11 cellular contexts compared by ENCODE assay signal in genomic region chr6:155417454-155417853, GRCh38. TPM values are rescaled to one million over a fixed set of nuclear protein-coding genes. Genes with fewer than 3 reads are reported as not detected.
DNase-seq lines count a peak whose midpoint lies in the region; ATAC-seq and TF ChIP-seq lines count a peak whose summit lies in the region.
"Had no signal": no experiment of that assay in that cellular context is flagged by ENCODE, and none has a peak within 500 bp of the region (broad histone marks: within the 10 kb centered on the region; RNA-seq: fewer than 3 reads in every experiment).

No MANE protein-coding gene starts in this region.

- peaks cover 4% of the 10 kb centered on the region for H3K36me3 Mint-ChIP-seq in activated CD8-positive, alpha-beta memory T cell treated with anti-CD3 and anti-CD28 coated beads, Interleukin-2, amount 10 ng/mL, durations not matched to agents 7 days and 5 days
- no peaks in the 10 kb centered on the region for H3K36me3 Mint-ChIP-seq in chondrocyte (ENCODE audit: low read depth)

- no peak overlapping the region for H3K4me3 Mint-ChIP-seq in activated CD8-positive, alpha-beta memory T cell treated with anti-CD3 and anti-CD28 coated beads, Interleukin-2, amount 10 ng/mL, durations not matched to agents 7 days and 5 days
- no peak overlapping the region for H3K4me3 Mint-ChIP-seq in chondrocyte (ENCODE audit: unreplicated experiment)

- TF ChIP-seq CTCF in OCI-LY3 (IDR thresholded peaks at IDR 0.05; ENCODE audit: low read depth, low read length) (no peak), chondrocyte (IDR thresholded peaks at IDR 0.05) (no peak)

- no peaks in the 10 kb centered on the region for H3K9me3 ChIP-seq in OCI-LY3 (ENCODE audit: insufficient read depth, low read length)
- H3K9me3 ChIP-seq in stomach smooth muscle (ENCODE audit: control insufficient read depth in 2 of 2, low read length in 2 of 2), result no peaks in the 10 kb centered on the region
- H3K9me3 ChIP-seq: right atrium auricular region had no signal

- no peak overlapping the region; the same call in 1 of the 2 replicates for H2AFZ ChIP-seq in OCI-LY3 (ENCODE audit: low read depth, low read length)

- peaks cover 33% of the 10 kb centered on the region for H3K4me1 Mint-ChIP-seq in activated CD8-positive, alpha-beta memory T cell treated with anti-CD3 and anti-CD28 coated beads, Interleukin-2, amount 10 ng/mL, durations not matched to agents 7 days and 5 days
- H3K4me1 Mint-ChIP-seq in chondrocyte (ENCODE audit: low read depth), result peaks cover 17% of the 10 kb centered on the region

- peak overlapping the region; percentile 70 for H3K4me2 ChIP-seq in OCI-LY3 (ENCODE audit: low read length)

- H3K27ac ChIP-seq in OCI-LY3 (ENCODE audit: low read length), result no peak overlapping the region
- H3K27ac ChIP-seq in stomach smooth muscle (ENCODE audit: low read length), result no peak overlapping the region

- H3K9ac ChIP-seq in OCI-LY3 (ENCODE audit: low read length) (no peak overlapping the region), stomach smooth muscle (ENCODE audit: low read length in 2 of 2) (no peak overlapping the region)

- H3K36me3 ChIP-seq in OCI-LY3 (replicated peaks; ENCODE audit: low read depth, low read length) (no peaks in the 10 kb centered on the region), stomach smooth muscle (ENCODE audit: control insufficient read depth in 2 of 2, insufficient read depth in 2 of 2, low read length in 2 of 2) (no peaks in the 10 kb centered on the region)
- H3K36me3 ChIP-seq: right atrium auricular region had no signal

- H4K20me1 ChIP-seq in OCI-LY3 (ENCODE audit: insufficient read depth, low read length), result no peaks in the 10 kb centered on the region

- no peaks in the 10 kb centered on the region for H3K79me2 ChIP-seq in OCI-LY3 (ENCODE audit: low read length)

- H3K4me3 ChIP-seq in OCI-LY3 (ENCODE audit: low read length) (peak overlapping the region; percentile 47; the same call in 1 of the 2 replicates), stomach smooth muscle (ENCODE audit: low read length in 2 of 2) (peak overlapping the region; percentile 47 to 54)

- H3K27ac Mint-ChIP-seq in activated CD8-positive, alpha-beta memory T cell treated with anti-CD3 and anti-CD28 coated beads, Interleukin-2, amount 10 ng/mL, durations not matched to agents 7 days and 5 days, result peak overlapping the region; percentile 90
- peak overlapping the region; percentile 41 for H3K27ac Mint-ChIP-seq in chondrocyte (ENCODE audit: unreplicated experiment)

- H3K27me3 ChIP-seq in OCI-LY3 (ENCODE audit: low read depth, low read length), result no peaks in the 10 kb centered on the region
- H3K27me3 ChIP-seq in stomach smooth muscle (ENCODE audit: control insufficient read depth in 1 of 2, insufficient read depth in 2 of 2, low read length in 2 of 2), result no peaks in the 10 kb centered on the region
- H3K27me3 ChIP-seq: right atrium auricular region had no signal

- no peaks in the 10 kb centered on the region for H3K27me3 Mint-ChIP-seq in activated CD8-positive, alpha-beta memory T cell treated with anti-CD3 and anti-CD28 coated beads, Interleukin-2, amount 10 ng/mL, durations not matched to agents 7 days and 5 days
- H3K27me3 Mint-ChIP-seq in chondrocyte (ENCODE audit: low read depth), result no peaks in the 10 kb centered on the region

- no peak for DNase-seq in activated CD8-positive, alpha-beta memory T cell treated with anti-CD3 and anti-CD28 coated beads, Interleukin-2, amount 10 ng/mL, durations not matched to agents 7 days and 5 days
- no peak for DNase-seq in activated CD8-positive, alpha-beta memory T cell treated with anti-CD3 and anti-CD28 coated beads for 24 hours
- no peak for DNase-seq in chondrocyte (ENCODE audit: low spot score)
- no peak for DNase-seq in NCI-H2227 treated with DMSO at 0.1 percent for 48 hours (lab: John Stamatoyannopoulos, UW)
- DNase-seq in DMS79 treated with DMSO at 0.1 percent for 48 hours (lab: John Stamatoyannopoulos, UW), result no peak
- DNase-seq: NCI-H2171 treated with DMSO at 0.1 percent for 48 hours had no signal

- H3K4me1 ChIP-seq in OCI-LY3 (ENCODE audit: low read length) (peaks cover 15% of the 10 kb centered on the region), stomach smooth muscle (ENCODE audit: control insufficient read depth, insufficient read depth, low read length) (peaks cover 4% of the 10 kb centered on the region)

- CTCF ChIA-PET in activated CD8-positive, alpha-beta memory T cell treated with anti-CD3 and anti-CD28 coated beads, Interleukin-2, amount 10 ng/mL, durations not matched to agents 7 days and 5 days (lab: Charles Lee), result interaction anchor here (0.8 to 1.8 kb wide), 2 partner anchors 14 to 102 kb away, joined by 3 to 5 read pairs; no protein-coding TSS in a partner anchor

- ATAC-seq in activated CD8-positive, alpha-beta memory T cell treated with anti-CD3 and anti-CD28 coated beads, Interleukin-2, amount 10 ng/mL, durations not matched to agents 7 days and 5 days, result no peak
- no peak for ATAC-seq in HG03565 (IDR thresholded peaks at IDR 0.05; ENCODE audit: unreplicated experiment)

- H3K9me3 Mint-ChIP-seq in activated CD8-positive, alpha-beta memory T cell treated with anti-CD3 and anti-CD28 coated beads, Interleukin-2, amount 10 ng/mL, durations not matched to agents 7 days and 5 days (ENCODE audit: low read depth), result no peaks in the 10 kb centered on the region
- no peaks in the 10 kb centered on the region for H3K9me3 Mint-ChIP-seq in chondrocyte (ENCODE audit: low read depth)

RNA-seq across cellular contexts. Expression of gene NOX3, which starts 38.2 kb away (rescaled TPM):
- total RNA-seq in activated CD8-positive, alpha-beta memory T cell treated with anti-CD3 and anti-CD28 coated beads, Interleukin-2, amount 10 ng/mL, durations not matched to agents 7 days and 5 days, result not detected
- total RNA-seq in chondrocyte, result not detected in 3 replicates
- total RNA-seq: right atrium auricular region, temporal lobe had no signal
